ENCODE assay signal across 6 cellular contexts in genomic region chr11:64869571-64870175, GRCh38. TPM values are rescaled to one million over a fixed set of nuclear protein-coding genes. Genes with fewer than 3 reads are reported as not detected.
A peak's percentile ranks its signal among the peaks of the same experiment; 100 is the strongest.
DNase-seq lines count a peak whose midpoint lies in the region; ATAC-seq and TF ChIP-seq lines count a peak whose summit lies in the region.

No MANE protein-coding gene starts in this region.

- H3K4me1 ChIP-seq in ACC112 (ENCODE audit: control insufficient read depth, insufficient read depth, low read length, unreplicated experiment) (peaks cover 58% of the 10 kb centered on the region), OCI-LY7 (ENCODE audit: insufficient read depth, low read length, poor library complexity, severe bottlenecking) (peaks cover 100% of the 10 kb centered on the region), right cardiac atrium (ENCODE audit: control insufficient read depth, insufficient read depth, low read length) (peaks cover 34% of the 10 kb centered on the region)

- no peaks in the 10 kb centered on the region for H3K9me2 ChIP-seq in OCI-LY7 (ENCODE audit: insufficient read depth, low read length)

- POLR2A ChIA-PET in OCI-LY7 (lab: Charles Lee): interaction anchor here (0.6 to 13.0 kb wide), 7 partner anchors 8 to 192 kb away, joined by 3 to 178 read pairs (median 4); no protein-coding TSS in a partner anchor

- intact Hi-C loops in OCI-LY7 (cut with micrococcal nuclease; ENCODE audit: unreplicated experiment): loop anchor here (1.0 kb wide), 1 partner anchor 18 kb away; no protein-coding TSS in a partner anchor
- intact Hi-C loops in right cardiac atrium (cut with DNase I): no loop called here

- H4K20me1 ChIP-seq in OCI-LY7 (ENCODE audit: insufficient read depth, low read length): 0 out of 2 replicates have a peak, but pooled peaks cover 4% of the 10 kb centered on the region

- H3K27me3 ChIP-seq in ACC112 (ENCODE audit: insufficient read depth, low read length): no peaks in the 10 kb centered on the region
- H3K27me3 ChIP-seq in right cardiac atrium (ENCODE audit: control insufficient read depth, insufficient read depth): no peaks in the 10 kb centered on the region

- no peaks in the 10 kb centered on the region for H3K9me3 ChIP-seq in OCI-LY7 (ENCODE audit: low read length)
- H3K9me3 ChIP-seq in right cardiac atrium (ENCODE audit: control insufficient read depth, low read length): no peaks in the 10 kb centered on the region

- H2AFZ ChIP-seq in ACC112 (ENCODE audit: low read length, unreplicated experiment): no peak overlapping the region
- H2AFZ ChIP-seq in OCI-LY7 (ENCODE audit: low read length): no peak overlapping the region

- BruUV-seq in OCI-LY7 (replicated peaks; lab: Mats Ljungman, UMichigan): no TSS peak

- peak; percentile 79 for TF ChIP-seq CTCF in OCI-LY7 (conservative IDR thresholded peaks at IDR 0.05; ENCODE audit: low read length)

- CTCF ChIA-PET in OCI-LY7 (lab: Charles Lee; ENCODE audit: unreplicated experiment): interaction anchor here (0.6 to 2.9 kb wide), 7 partner anchors 8 to 22 kb away, joined by 3 to 16 read pairs (median 3); partner anchors contain the start of gene EHD1

- peak overlapping the region; percentile 96 for H3K4me2 ChIP-seq in OCI-LY7 (ENCODE audit: low read length)

- H3K27ac ChIP-seq in ACC112 (ENCODE audit: low read depth, low read length) (peak overlapping the region; percentile 92), OCI-LY7 (ENCODE audit: low read depth, low read length, poor library complexity, severe bottlenecking) (peak overlapping the region; percentile 97), right cardiac atrium (ENCODE audit: low read length) (peak overlapping the region; percentile 90)

- H3K79me2 ChIP-seq in ACC112 (ENCODE audit: control insufficient read depth, insufficient read depth, low read length, unreplicated experiment): peaks cover 68% of the 10 kb centered on the region
- peaks cover 89% of the 10 kb centered on the region; the same call in 1 of the 2 replicates for H3K79me2 ChIP-seq in OCI-LY7 (ENCODE audit: insufficient read depth, low read depth, low read length)

- H3K36me3 ChIP-seq in ACC112 (ENCODE audit: insufficient read depth, low read length) (peaks cover 5% of the 10 kb centered on the region; the same call in 1 of the 2 replicates), OCI-LY7 (ENCODE audit: insufficient read depth, low read length) (peaks cover 71% of the 10 kb centered on the region)

- WGBS in right cardiac atrium: 51% methylated on average over 9 of the region's 9 CpGs

- ATAC-seq in right cardiac atrium: peak; percentile 1 to 4
- ATAC-seq in HG03469 (IDR thresholded peaks at IDR 0.05; ENCODE audit: unreplicated experiment): no peak

- H3K4me3 ChIP-seq in ACC112 (ENCODE audit: low read depth, low read length): peak overlapping the region; percentile 19; the same call in 1 of the 2 replicates
- H3K4me3 ChIP-seq in OCI-LY7 (ENCODE audit: low read depth, low read length, poor library complexity, severe bottlenecking): peak overlapping the region; percentile 57
- no peak overlapping the region for H3K4me3 ChIP-seq in right cardiac atrium (ENCODE audit: low read length)

- DNase-seq in OCI-LY7 (ENCODE audit: low spot score) (no peak), right cardiac atrium (peak in 1 of 3 donors; percentile 59), GM03348 (ENCODE audit: low spot score) (no peak), NCI-H524 treated with DMSO at 0.1 percent for 48 hours (lab: John Stamatoyannopoulos, UW) (no peak)

RNA-seq across cellular contexts. Expression of gene EHD1, which starts 8.7 kb away (rescaled TPM):
- 101 and 107 TPM in 2 replicates for total RNA-seq in OCI-LY7 (2014; rRNA removed; shearing (Covaris generic))
- total RNA-seq in OCI-LY7 (2022) (153 and 177 TPM in 2 replicates), right cardiac atrium (10 to 100 TPM; 23.4 to 35.3 (median 31.4) TPM)
- polyA plus RNA-seq in right cardiac atrium: 20.8 TPM

RNA-seq across cellular contexts. Expression of gene CDC42BPG, which starts 25.2 kb away (rescaled TPM):
- 4.9 TPM in 2 replicates for total RNA-seq in OCI-LY7 (2014; rRNA removed; shearing (Covaris generic))
- total RNA-seq in OCI-LY7 (2022) (3.5 and 5.1 TPM in 2 replicates), right cardiac atrium (1 to 10 TPM in 1 of 4 donors, under 1 TPM in 3; 0.39 to 2.3 (median 0.78) TPM)
- 0.36 TPM for polyA plus RNA-seq in right cardiac atrium

RNA-seq across cellular contexts. Expression of gene ATG2A, which starts 47.3 kb away (rescaled TPM):
- total RNA-seq in OCI-LY7 (2014; rRNA removed; shearing (Covaris generic)): 18.1 and 29.0 TPM in 2 replicates
- total RNA-seq in OCI-LY7 (2022): 28.2 and 28.7 TPM in 2 replicates
- total RNA-seq in right cardiac atrium: 10 to 100 TPM; 13.3 to 17.9 (median 15.3) TPM
- polyA plus RNA-seq in right cardiac atrium: 13.6 TPM

RNA-seq across cellular contexts. Expression of gene PPP2R5B, which starts 54.8 kb away (rescaled TPM):
- total RNA-seq in OCI-LY7 (2014; rRNA removed; shearing (Covaris generic)): 8.6 and 8.8 TPM in 2 replicates
- total RNA-seq in OCI-LY7 (2022) (13.3 and 16.2 TPM in 2 replicates), right cardiac atrium (10 to 100 TPM; 21.7 to 28.0 (median 24.6) TPM)
- 28.9 TPM for polyA plus RNA-seq in right cardiac atrium

RNA-seq across cellular contexts. Expression of gene MEN1, which starts 59.3 kb away (rescaled TPM):
- 29.8 and 44.4 TPM in 2 replicates for total RNA-seq in OCI-LY7 (2014; rRNA removed; shearing (Covaris generic))
- 71.6 and 72.4 TPM in 2 replicates for total RNA-seq in OCI-LY7 (2022)
- total RNA-seq in right cardiac atrium: 10 to 100 TPM in 2 of 4 donors, 1 to 10 TPM in 2; 9.6 to 11.7 (median 10.1) TPM
- 10.1 TPM for polyA plus RNA-seq in right cardiac atrium
